In genomic region chr20:48100483-48100882, GRCh38 we compare ENCODE assay signal across 23 cellular contexts.
DNase-seq lines count a peak whose midpoint lies in the region; ATAC-seq, FAIRE-seq and TF ChIP-seq lines count a peak whose summit lies in the region.
"Had no signal": no experiment of that assay in that cellular context is flagged by ENCODE, and none has a peak within 500 bp of the region (broad histone marks: within the 10 kb centered on the region; RNA-seq: fewer than 3 reads in every experiment).

No MANE protein-coding gene starts in this region.

- no peaks in the 10 kb centered on the region for H3F3A ChIP-seq in GM23338 (replicated peaks; ENCODE audit: low read depth)

- H3K36me3 Mint-ChIP-seq in GM23338 (ENCODE audit: low read depth), result no peaks in the 10 kb centered on the region
- H3K36me3 Mint-ChIP-seq: CD4-positive, CD25-positive, alpha-beta regulatory T cell; CD8-positive, alpha-beta memory T cell had no signal

- H3K4me1 ChIP-seq in GM23338 (ENCODE audit: insufficient read depth) (no peaks in the 10 kb centered on the region), K562 (replicated peaks in 1 of 2; ENCODE audit: control insufficient read depth in 2 of 2, insufficient read depth in 2 of 2, low read length in 2 of 2) (no peaks in the 10 kb centered on the region; a peak in 1 of 5 replicates), upper lobe of right lung (no peaks in the 10 kb centered on the region)
- H3K4me1 ChIP-seq: BE2C had no signal

- in situ Hi-C loops in K562 (cut with MboI), result no loop called here

- TF ChIP-seq EP300 in K562 (IDR thresholded peaks at IDR 0.05; ENCODE audit: low read length), result no peak

- H3K4me1 Mint-ChIP-seq in GM23338, result no peaks in the 10 kb centered on the region
- H3K4me1 Mint-ChIP-seq: CD4-positive, CD25-positive, alpha-beta regulatory T cell; CD8-positive, alpha-beta memory T cell had no signal

- TF ChIP-seq POLR2A in K562 (conservative IDR thresholded peaks at IDR 0.05), result no peak

- no peak for DNase-seq in GM23338 (ENCODE audit: low spot score)
- no peak for DNase-seq in HTR-8/SVneo (ENCODE audit: insufficient read length, low spot score)
- DNase-seq in K562 (ENCODE audit: extremely low read depth in 1 of 4, low spot score in 3 of 4), result peak in 1 of 4 experiments; percentile 15
- DNase-seq in upper lobe of right lung, result peak; percentile 8
- no peak for DNase-seq in NCI-H1694 (lab: John Stamatoyannopoulos, UW)
- DNase-seq: ACHN; BE2C; C1 segment of cervical spinal cord; CD4-positive, CD25-positive, alpha-beta regulatory T cell; CD8-positive, alpha-beta memory T cell; COR-L47; DMS153; DMS79; GF-D8; GOT3; H7; IMR-90; KBM-7 had no signal

- no peak for TF ChIP-seq RAD21 in K562 (CRISPR knock-in tag; conservative IDR thresholded peaks at IDR 0.05 in 1 of 2, IDR thresholded peaks at IDR 0.05 in 1 of 2)

- POLR2A ChIA-PET in K562 (lab: Yijun Ruan, JAX), result no interaction called here

- no peaks in the 10 kb centered on the region for H3K9me3 ChIP-seq in K562 (replicated peaks; ENCODE audit: control insufficient read depth, insufficient read depth, low read depth, low read length)
- H3K9me3 ChIP-seq in upper lobe of right lung, result no peaks in the 10 kb centered on the region
- H3K9me3 ChIP-seq: BE2C had no signal

- no peak overlapping the region; the same call in 1 of the 2 replicates for H3K27ac Mint-ChIP-seq in GM23338
- H3K27ac Mint-ChIP-seq: CD4-positive, CD25-positive, alpha-beta regulatory T cell had no signal

- ATAC-seq in GM23338, result no peak
- no peak for ATAC-seq in K562
- ATAC-seq in upper lobe of right lung, result no peak
- no peak for ATAC-seq in HG03354 (IDR thresholded peaks at IDR 0.05; ENCODE audit: poor library complexity, severe bottlenecking, unreplicated experiment)
- no peak for ATAC-seq in HG02938 (IDR thresholded peaks at IDR 0.05; ENCODE audit: unreplicated experiment)
- ATAC-seq: HCT116 had no signal

- H3K9me3 Mint-ChIP-seq in GM23338, result peaks cover 4% of the 10 kb centered on the region; the same call in 2 of the 3 replicates

- no peak overlapping the region for H3K9ac ChIP-seq in K562 (ENCODE audit: insufficient read depth in 1 of 2, low read depth in 2 of 2, low read length in 2 of 2)

- FAIRE-seq in HTR-8/SVneo (lab: Jason Lieb, UNC), result peak; percentile 23
- FAIRE-seq in K562 (lab: Jason Lieb, UNC), result no peak
- FAIRE-seq: A204.1 had no signal

- H2AFZ ChIP-seq in GM23338 (peak overlapping the region; percentile 66; the same call in 1 of the 2 replicates), K562 (ENCODE audit: low read depth, low read length) (no peak overlapping the region)

- no peaks in the 10 kb centered on the region for H3K9me2 ChIP-seq in GM23338 (ENCODE audit: insufficient read depth)

- no peaks in the 10 kb centered on the region for H3K36me3 ChIP-seq in GM23338 (ENCODE audit: insufficient read depth)
- no peaks in the 10 kb centered on the region for H3K36me3 ChIP-seq in K562 (ENCODE audit: control insufficient read depth, insufficient read depth, low read length)
- H3K36me3 ChIP-seq in upper lobe of right lung, result no peaks in the 10 kb centered on the region
- H3K36me3 ChIP-seq: BE2C had no signal

- CTCF ChIA-PET in K562 (lab: Yijun Ruan, JAX; ENCODE audit: low intra/inter-chr PET ratio), result no interaction called here

- no peaks in the 10 kb centered on the region for H3K9me1 ChIP-seq in K562 (ENCODE audit: control insufficient read depth, insufficient read depth, low read length)

- H3K4me3 Mint-ChIP-seq in GM23338, result no peak overlapping the region
- H3K4me3 Mint-ChIP-seq: CD4-positive, CD25-positive, alpha-beta regulatory T cell; CD8-positive, alpha-beta memory T cell had no signal

- intact Hi-C loops in K562 (cut with micrococcal nuclease), result no loop called here
- intact Hi-C loops in upper lobe of right lung (cut with DNase I), result no loop called here

- no peaks in the 10 kb centered on the region for H3K27me3 ChIP-seq in GM23338 (ENCODE audit: insufficient read depth)
- no peaks in the 10 kb centered on the region; a peak in 1 of 5 replicates for H3K27me3 ChIP-seq in K562 (ENCODE audit: control insufficient read depth in 2 of 2, insufficient read depth in 2 of 2, low read length in 2 of 2)
- H3K27me3 ChIP-seq in upper lobe of right lung, result no peaks in the 10 kb centered on the region
- H3K27me3 ChIP-seq: BE2C had no signal

- H3K27ac ChIP-seq in GM23338 (ENCODE audit: low read depth) (no peak overlapping the region), K562 (ENCODE audit: extremely low read depth, low read depth, low read length) (no peak overlapping the region), upper lobe of right lung (no peak overlapping the region)
- H3K27ac ChIP-seq: HL-60 had no signal

- peaks cover 7% of the 10 kb centered on the region for H3K27me3 Mint-ChIP-seq in GM23338 (ENCODE audit: insufficient read depth, low read depth, poor library complexity)

- H3K4me3 ChIP-seq in GM23338 (no peak overlapping the region), K562 (no peak overlapping the region), upper lobe of right lung (no peak overlapping the region)

- no peak for TF ChIP-seq CTCF in GM23338 (conservative IDR thresholded peaks at IDR 0.05; ENCODE audit: low read depth in 2 of 2)
- TF ChIP-seq CTCF in K562 (IDR thresholded peaks at IDR 0.05 in 2 of 3, conservative IDR thresholded peaks at IDR 0.05 in 1 of 3; ENCODE audit: insufficient read depth in 2 of 3, low read depth in 1 of 3, low read length in 3 of 3), result no peak
- no peak for TF ChIP-seq CTCF in upper lobe of right lung (IDR thresholded peaks at IDR 0.05)

- H3K79me2 ChIP-seq in GM23338 (replicated peaks; ENCODE audit: insufficient read depth), result no peaks in the 10 kb centered on the region
- H3K79me2 ChIP-seq in K562 (ENCODE audit: control insufficient read depth, insufficient read depth, low read length), result no peaks in the 10 kb centered on the region

- H4K20me1 ChIP-seq in GM23338 (replicated peaks; ENCODE audit: insufficient read depth) (no peaks in the 10 kb centered on the region), K562 (replicated peaks; ENCODE audit: control insufficient read depth, insufficient read depth, low read length) (no peaks in the 10 kb centered on the region; the same call in 1 of the 2 replicates)

- no peak overlapping the region for H3K4me2 ChIP-seq in GM23338
- H3K4me2 ChIP-seq in K562 (ENCODE audit: insufficient read depth, low read length), result no peak overlapping the region

- BruUV-seq in K562 (replicated peaks; lab: Mats Ljungman, UMichigan), result no TSS peak

- WGBS in K562 (ENCODE audit: insufficient coverage, low coverage, missing lambda C conversion rate), result 0% methylated on average over 3 of the region's 3 CpGs

TF ChIP-seq in GM23338, 12 proteins besides CTCF, POLR2A, EP300 and RAD21 (continues in another document):
- TF ChIP-seq JUNB (IDR thresholded peaks at IDR 0.05; ENCODE audit: unreplicated experiment) (no peak), POLR2AphosphoS5 (IDR thresholded peaks at IDR 0.05; ENCODE audit: low read depth) (no peak)

TF ChIP-seq in K562, 482 proteins besides CTCF, POLR2A, EP300 and RAD21 (continues in another document):
- TF ChIP-seq USF1 (CRISPR knock-in tag; IDR thresholded peaks at IDR 0.05) (peak; percentile 60; the same call in 1 of the 2 replicates), TSHZ1 (CRISPR knock-in tag; IDR thresholded peaks at IDR 0.05) (no peak), TFE3 (CRISPR knock-in tag; IDR thresholded peaks at IDR 0.05) (peak; percentile 88), BACH1 (tag; IDR thresholded peaks at IDR 0.05) (no peak), TOE1 (IDR thresholded peaks at IDR 0.05; ENCODE audit: borderline replicate concordance) (peak; percentile 26; the same call in 1 of the 2 replicates), TOE1 (CRISPR knock-in tag; IDR thresholded peaks at IDR 0.05; ENCODE audit: borderline replicate concordance, low read depth) (no peak)
